1 cellular context compared by ENCODE assay signal in the genomic region with DNA sequence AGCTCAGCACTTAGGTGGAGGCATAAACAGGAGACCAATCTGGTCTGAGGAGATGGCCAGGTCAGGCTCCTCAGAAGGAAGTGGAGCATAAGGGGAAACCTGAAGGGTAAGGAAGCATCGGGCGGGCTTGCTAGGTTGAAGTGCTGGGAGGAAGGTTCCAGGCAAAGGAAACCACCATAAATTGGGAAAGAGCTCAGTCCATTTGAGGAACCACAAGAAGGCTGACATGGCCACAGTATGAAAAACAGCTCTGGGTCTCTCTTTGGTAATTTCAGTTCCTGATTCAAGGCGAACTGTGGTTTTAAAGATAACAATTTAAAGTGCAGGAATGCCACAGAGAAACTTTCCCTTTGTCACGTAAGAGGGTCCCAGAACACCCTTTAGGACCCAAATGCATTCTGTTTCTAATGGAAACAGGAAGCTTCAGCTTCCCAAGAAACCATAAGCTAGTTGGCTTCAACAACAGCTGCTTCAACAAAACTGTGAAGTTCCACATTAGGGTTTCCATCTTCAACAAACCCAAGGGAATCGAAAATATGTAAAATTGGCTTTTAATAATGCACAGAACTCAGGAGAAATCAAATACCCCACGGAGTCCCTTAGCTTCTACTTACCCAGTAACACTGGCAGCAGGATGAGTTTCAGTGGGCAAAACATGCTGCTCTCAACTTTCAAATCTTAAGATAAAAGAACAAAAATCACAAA.
TF ChIP-seq lines count a peak whose summit lies in the region.

No MANE protein-coding gene starts in this region.

TF ChIP-seq in H1, 55 proteins besides CTCF, POLR2A, EP300 and RAD21:
- TF ChIP-seq KDM4A (IDR thresholded peaks at IDR 0.05; ENCODE audit: low read depth, low read length, severe bottlenecking) (no peak), ASH2L (IDR thresholded peaks at IDR 0.05; ENCODE audit: low read length) (no peak), NANOG (IDR thresholded peaks at IDR 0.05; ENCODE audit: insufficient read depth, low read depth, low read length, poor library complexity, severe bottlenecking) (no peak), SP1 (IDR thresholded peaks at IDR 0.05; ENCODE audit: low read depth, low read length) (no peak), FOSL1 (IDR thresholded peaks at IDR 0.05; ENCODE audit: insufficient read depth, low read depth, low read length) (no peak), SUZ12 (IDR thresholded peaks at IDR 0.05; ENCODE audit: low read length) (no peak), POU5F1 (IDR thresholded peaks at IDR 0.05; ENCODE audit: low read depth, low read length) (no peak), YY1 (IDR thresholded peaks at IDR 0.05; ENCODE audit: low read depth, low read length) (no peak), TEAD4 (IDR thresholded peaks at IDR 0.05; ENCODE audit: low read depth, low read length) (no peak), JUN (IDR thresholded peaks at IDR 0.05; ENCODE audit: low read depth, low read length) (no peak)
- TF ChIP-seq, protein P1, sequence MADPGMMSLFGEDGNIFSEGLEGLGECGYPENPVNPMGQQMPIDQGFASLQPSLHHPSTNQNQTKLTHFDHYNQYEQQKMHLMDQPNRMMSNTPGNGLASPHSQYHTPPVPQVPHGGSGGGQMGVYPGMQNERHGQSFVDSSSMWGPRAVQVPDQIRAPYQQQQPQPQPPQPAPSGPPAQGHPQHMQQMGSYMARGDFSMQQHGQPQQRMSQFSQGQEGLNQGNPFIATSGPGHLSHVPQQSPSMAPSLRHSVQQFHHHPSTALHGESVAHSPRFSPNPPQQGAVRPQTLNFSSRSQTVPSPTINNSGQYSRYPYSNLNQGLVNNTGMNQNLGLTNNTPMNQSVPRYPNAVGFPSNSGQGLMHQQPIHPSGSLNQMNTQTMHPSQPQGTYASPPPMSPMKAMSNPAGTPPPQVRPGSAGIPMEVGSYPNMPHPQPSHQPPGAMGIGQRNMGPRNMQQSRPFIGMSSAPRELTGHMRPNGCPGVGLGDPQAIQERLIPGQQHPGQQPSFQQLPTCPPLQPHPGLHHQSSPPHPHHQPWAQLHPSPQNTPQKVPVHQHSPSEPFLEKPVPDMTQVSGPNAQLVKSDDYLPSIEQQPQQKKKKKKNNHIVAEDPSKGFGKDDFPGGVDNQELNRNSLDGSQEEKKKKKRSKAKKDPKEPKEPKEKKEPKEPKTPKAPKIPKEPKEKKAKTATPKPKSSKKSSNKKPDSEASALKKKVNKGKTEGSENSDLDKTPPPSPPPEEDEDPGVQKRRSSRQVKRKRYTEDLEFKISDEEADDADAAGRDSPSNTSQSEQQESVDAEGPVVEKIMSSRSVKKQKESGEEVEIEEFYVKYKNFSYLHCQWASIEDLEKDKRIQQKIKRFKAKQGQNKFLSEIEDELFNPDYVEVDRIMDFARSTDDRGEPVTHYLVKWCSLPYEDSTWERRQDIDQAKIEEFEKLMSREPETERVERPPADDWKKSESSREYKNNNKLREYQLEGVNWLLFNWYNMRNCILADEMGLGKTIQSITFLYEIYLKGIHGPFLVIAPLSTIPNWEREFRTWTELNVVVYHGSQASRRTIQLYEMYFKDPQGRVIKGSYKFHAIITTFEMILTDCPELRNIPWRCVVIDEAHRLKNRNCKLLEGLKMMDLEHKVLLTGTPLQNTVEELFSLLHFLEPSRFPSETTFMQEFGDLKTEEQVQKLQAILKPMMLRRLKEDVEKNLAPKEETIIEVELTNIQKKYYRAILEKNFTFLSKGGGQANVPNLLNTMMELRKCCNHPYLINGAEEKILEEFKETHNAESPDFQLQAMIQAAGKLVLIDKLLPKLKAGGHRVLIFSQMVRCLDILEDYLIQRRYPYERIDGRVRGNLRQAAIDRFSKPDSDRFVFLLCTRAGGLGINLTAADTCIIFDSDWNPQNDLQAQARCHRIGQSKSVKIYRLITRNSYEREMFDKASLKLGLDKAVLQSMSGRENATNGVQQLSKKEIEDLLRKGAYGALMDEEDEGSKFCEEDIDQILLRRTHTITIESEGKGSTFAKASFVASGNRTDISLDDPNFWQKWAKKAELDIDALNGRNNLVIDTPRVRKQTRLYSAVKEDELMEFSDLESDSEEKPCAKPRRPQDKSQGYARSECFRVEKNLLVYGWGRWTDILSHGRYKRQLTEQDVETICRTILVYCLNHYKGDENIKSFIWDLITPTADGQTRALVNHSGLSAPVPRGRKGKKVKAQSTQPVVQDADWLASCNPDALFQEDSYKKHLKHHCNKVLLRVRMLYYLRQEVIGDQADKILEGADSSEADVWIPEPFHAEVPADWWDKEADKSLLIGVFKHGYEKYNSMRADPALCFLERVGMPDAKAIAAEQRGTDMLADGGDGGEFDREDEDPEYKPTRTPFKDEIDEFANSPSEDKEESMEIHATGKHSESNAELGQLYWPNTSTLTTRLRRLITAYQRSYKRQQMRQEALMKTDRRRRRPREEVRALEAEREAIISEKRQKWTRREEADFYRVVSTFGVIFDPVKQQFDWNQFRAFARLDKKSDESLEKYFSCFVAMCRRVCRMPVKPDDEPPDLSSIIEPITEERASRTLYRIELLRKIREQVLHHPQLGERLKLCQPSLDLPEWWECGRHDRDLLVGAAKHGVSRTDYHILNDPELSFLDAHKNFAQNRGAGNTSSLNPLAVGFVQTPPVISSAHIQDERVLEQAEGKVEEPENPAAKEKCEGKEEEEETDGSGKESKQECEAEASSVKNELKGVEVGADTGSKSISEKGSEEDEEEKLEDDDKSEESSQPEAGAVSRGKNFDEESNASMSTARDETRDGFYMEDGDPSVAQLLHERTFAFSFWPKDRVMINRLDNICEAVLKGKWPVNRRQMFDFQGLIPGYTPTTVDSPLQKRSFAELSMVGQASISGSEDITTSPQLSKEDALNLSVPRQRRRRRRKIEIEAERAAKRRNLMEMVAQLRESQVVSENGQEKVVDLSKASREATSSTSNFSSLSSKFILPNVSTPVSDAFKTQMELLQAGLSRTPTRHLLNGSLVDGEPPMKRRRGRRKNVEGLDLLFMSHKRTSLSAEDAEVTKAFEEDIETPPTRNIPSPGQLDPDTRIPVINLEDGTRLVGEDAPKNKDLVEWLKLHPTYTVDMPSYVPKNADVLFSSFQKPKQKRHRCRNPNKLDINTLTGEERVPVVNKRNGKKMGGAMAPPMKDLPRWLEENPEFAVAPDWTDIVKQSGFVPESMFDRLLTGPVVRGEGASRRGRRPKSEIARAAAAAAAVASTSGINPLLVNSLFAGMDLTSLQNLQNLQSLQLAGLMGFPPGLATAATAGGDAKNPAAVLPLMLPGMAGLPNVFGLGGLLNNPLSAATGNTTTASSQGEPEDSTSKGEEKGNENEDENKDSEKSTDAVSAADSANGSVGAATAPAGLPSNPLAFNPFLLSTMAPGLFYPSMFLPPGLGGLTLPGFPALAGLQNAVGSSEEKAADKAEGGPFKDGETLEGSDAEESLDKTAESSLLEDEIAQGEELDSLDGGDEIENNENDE (IDR thresholded peaks at IDR 0.05; ENCODE audit: insufficient replicate concordance, low read length): no peak
- TF ChIP-seq, protein P2, sequence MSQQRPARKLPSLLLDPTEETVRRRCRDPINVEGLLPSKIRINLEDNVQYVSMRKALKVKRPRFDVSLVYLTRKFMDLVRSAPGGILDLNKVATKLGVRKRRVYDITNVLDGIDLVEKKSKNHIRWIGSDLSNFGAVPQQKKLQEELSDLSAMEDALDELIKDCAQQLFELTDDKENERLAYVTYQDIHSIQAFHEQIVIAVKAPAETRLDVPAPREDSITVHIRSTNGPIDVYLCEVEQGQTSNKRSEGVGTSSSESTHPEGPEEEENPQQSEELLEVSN (IDR thresholded peaks at IDR 0.05): no peak
- TF ChIP-seq, protein P3, sequence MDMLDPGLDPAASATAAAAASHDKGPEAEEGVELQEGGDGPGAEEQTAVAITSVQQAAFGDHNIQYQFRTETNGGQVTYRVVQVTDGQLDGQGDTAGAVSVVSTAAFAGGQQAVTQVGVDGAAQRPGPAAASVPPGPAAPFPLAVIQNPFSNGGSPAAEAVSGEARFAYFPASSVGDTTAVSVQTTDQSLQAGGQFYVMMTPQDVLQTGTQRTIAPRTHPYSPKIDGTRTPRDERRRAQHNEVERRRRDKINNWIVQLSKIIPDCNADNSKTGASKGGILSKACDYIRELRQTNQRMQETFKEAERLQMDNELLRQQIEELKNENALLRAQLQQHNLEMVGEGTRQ (IDR thresholded peaks at IDR 0.05; ENCODE audit: low read length): no peak
